Comparison of ENCODE assay signal across 1 cellular context in genomic region chr21:36096398-36097290, GRCh38.
TF ChIP-seq lines count a peak whose summit lies in the region.

No MANE protein-coding gene starts in this region.

TF ChIP-seq in GM23338, 12 proteins besides CTCF, POLR2A, EP300 and RAD21:
- no peak for TF ChIP-seq ZNF114 (CRISPR knock-in tag; IDR thresholded peaks at IDR 0.05)
- TF ChIP-seq ZNF331 (CRISPR knock-in tag; IDR thresholded peaks at IDR 0.05; ENCODE audit: low read depth), result no peak
- TF ChIP-seq JUNB (IDR thresholded peaks at IDR 0.05; ENCODE audit: unreplicated experiment), result no peak
- TF ChIP-seq NANOG (IDR thresholded peaks at IDR 0.05; ENCODE audit: borderline replicate concordance), result peak; percentile 84; the same call in 1 of the 2 replicates
- TF ChIP-seq CREB1 (CRISPR knock-in tag; IDR thresholded peaks at IDR 0.05; ENCODE audit: low read depth), result no peak
- peak; percentile 12; the same call in 1 of the 2 replicates for TF ChIP-seq POLR2AphosphoS5 (IDR thresholded peaks at IDR 0.05; ENCODE audit: low read depth)
